Comparison of ENCODE assay signal across 8 cellular contexts in the genomic region with DNA sequence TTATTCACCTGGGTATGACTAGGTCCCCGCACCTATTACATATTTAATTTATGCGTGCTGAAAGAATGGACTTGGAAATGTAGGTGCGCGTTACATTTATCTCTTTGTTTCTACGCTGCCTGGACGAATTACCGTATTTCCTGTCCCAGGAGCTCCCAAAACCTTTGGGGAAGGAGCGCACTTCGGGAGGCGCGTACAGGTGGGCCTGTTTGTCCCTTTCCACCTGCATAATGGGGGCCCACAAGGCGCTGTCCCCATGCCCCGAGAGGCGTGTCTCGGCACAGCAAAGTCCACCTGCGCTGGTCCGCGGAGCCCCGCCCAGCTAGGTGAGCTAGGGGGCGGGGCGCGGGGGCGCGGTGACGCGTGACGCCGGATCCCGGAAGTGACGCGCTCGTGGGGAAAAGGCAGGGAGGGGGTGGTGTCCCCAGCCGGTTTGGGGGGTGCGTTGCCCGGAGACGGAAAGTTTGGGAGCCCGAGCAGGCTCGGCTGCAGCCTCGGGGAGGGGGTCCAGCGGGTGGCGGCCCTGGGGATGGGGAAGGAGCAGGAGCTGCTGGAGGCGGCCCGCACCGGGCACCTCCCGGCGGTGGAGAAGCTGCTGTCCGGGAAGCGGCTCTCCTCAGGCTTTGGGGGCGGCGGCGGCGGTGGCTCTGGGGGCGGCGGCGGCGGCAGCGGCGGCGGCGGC. TPM values are rescaled to one million over a fixed set of nuclear protein-coding genes. Genes with fewer than 3 reads are reported as not detected.
A peak's percentile ranks its signal among the peaks of the same experiment; 100 is the strongest.
DNase-seq lines count a peak whose midpoint lies in the region; ATAC-seq and TF ChIP-seq lines count a peak whose summit lies in the region.

A gene with protein sequence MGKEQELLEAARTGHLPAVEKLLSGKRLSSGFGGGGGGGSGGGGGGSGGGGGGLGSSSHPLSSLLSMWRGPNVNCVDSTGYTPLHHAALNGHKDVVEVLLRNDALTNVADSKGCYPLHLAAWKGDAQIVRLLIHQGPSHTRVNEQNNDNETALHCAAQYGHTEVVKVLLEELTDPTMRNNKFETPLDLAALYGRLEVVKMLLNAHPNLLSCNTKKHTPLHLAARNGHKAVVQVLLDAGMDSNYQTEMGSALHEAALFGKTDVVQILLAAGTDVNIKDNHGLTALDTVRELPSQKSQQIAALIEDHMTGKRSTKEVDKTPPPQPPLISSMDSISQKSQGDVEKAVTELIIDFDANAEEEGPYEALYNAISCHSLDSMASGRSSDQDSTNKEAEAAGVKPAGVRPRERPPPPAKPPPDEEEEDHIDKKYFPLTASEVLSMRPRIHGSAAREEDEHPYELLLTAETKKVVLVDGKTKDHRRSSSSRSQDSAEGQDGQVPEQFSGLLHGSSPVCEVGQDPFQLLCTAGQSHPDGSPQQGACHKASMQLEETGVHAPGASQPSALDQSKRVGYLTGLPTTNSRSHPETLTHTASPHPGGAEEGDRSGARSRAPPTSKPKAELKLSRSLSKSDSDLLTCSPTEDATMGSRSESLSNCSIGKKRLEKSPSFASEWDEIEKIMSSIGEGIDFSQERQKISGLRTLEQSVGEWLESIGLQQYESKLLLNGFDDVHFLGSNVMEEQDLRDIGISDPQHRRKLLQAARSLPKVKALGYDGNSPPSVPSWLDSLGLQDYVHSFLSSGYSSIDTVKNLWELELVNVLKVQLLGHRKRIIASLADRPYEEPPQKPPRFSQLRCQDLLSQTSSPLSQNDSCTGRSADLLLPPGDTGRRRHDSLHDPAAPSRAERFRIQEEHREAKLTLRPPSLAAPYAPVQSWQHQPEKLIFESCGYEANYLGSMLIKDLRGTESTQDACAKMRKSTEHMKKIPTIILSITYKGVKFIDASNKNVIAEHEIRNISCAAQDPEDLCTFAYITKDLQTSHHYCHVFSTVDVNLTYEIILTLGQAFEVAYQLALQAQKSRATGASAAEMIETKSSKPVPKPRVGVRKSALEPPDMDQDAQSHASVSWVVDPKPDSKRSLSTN (plus strand): TSS at position 382 of the 682 bp plus-strand sequence. CDS start 148 bp downstream, at position 530.

- H3K4me1 ChIP-seq in mesenchymal stem cell (ENCODE audit: control insufficient read depth, insufficient read depth, low read depth, low read length) = peaks cover 6% of the 10 kb centered on the region

- H2BK12ac ChIP-seq in mesenchymal stem cell (ENCODE audit: low read length in 2 of 2) = peak within 1 kb of the TSS in 1 of 2 experiments; percentile 91

- peak within 1 kb of the TSS; percentile 85 for H2AFZ ChIP-seq in mesenchymal stem cell (ENCODE audit: low read depth, low read length)

- H3K4me3 ChIP-seq in mesenchymal stem cell (ENCODE audit: insufficient read depth in 1 of 2, low read depth in 1 of 2, low read length in 2 of 2) = peak within 1 kb of the TSS; percentile 87 to 95

- H3K79me1 ChIP-seq in mesenchymal stem cell (replicated peaks; ENCODE audit: low read length, poor library complexity, severe bottlenecking) = peaks cover 27% of the 10 kb centered on the region

- peak within 1 kb of the TSS; percentile 93 for H4K8ac ChIP-seq in mesenchymal stem cell (ENCODE audit: low read length)

- H3K36me3 ChIP-seq in mesenchymal stem cell (ENCODE audit: control insufficient read depth in 1 of 2, insufficient read depth in 2 of 2, low read depth in 1 of 2, low read length in 2 of 2) = peaks cover 0 to 5% of the 10 kb centered on the region in 2 experiments

- no peak within 1 kb of the TSS for H2AK5ac ChIP-seq in mesenchymal stem cell (ENCODE audit: low read length, severe bottlenecking)

- H3K27me3 ChIP-seq in mesenchymal stem cell (ENCODE audit: control insufficient read depth in 1 of 2, insufficient read depth in 1 of 2, low read length in 2 of 2) = no peaks in the 10 kb centered on the region

- no peaks in the 10 kb centered on the region for H3K9me3 ChIP-seq in mesenchymal stem cell (ENCODE audit: control insufficient read depth, low read length)

- H3K14ac ChIP-seq in mesenchymal stem cell (ENCODE audit: low read length in 2 of 2) = peak within 1 kb of the TSS in 1 of 2 experiments; percentile 87

- no peak within 1 kb of the TSS for H2BK5ac ChIP-seq in mesenchymal stem cell (ENCODE audit: low read depth, low read length, poor library complexity, severe bottlenecking)

- TF ChIP-seq POLR2A in GM15510 (IDR thresholded peaks at IDR 0.05; ENCODE audit: borderline replicate concordance, extremely low read depth, insufficient read length) = peak; percentile 37

- H3K27ac ChIP-seq in mesenchymal stem cell (ENCODE audit: low read length, poor library complexity, severe bottlenecking) = peak within 1 kb of the TSS; percentile 56

- DNase-seq in NCI-H774 (lab: John Stamatoyannopoulos, UW) (peak; percentile 86), mesenchymal stem cell (peak; percentile 65)
- DNase-seq in activated CD8-positive, alpha-beta memory T cell treated with anti-CD3 and anti-CD28 coated beads for 1 hour (ENCODE audit: extremely low read depth in 1 of 2, low read depth in 1 of 2) = peak; percentile 80 to 92
- peak; percentile 91 for DNase-seq in effector CD8-positive, alpha-beta T cell (lab: John Stamatoyannopoulos, UW)
- DNase-seq in stimulated activated CD8-positive, alpha-beta memory T cell treated with anti-CD3 and anti-CD28 coated beads, Interleukin-12 subunit alpha, Interleukin-12 subunit beta, amount 100 ng/mL, for 1 hour (ENCODE audit: low read depth) = peak; percentile 90

- H2BK120ac ChIP-seq in mesenchymal stem cell (ENCODE audit: low read depth, low read length) = peak within 1 kb of the TSS; percentile 77

- ATAC-seq in HG03175 (IDR thresholded peaks at IDR 0.05; ENCODE audit: unreplicated experiment) (peak; percentile 57), HG02840 (IDR thresholded peaks at IDR 0.05; ENCODE audit: low FRiP score, unreplicated experiment) (no peak)

- peak within 1 kb of the TSS; percentile 96 for H3K9ac ChIP-seq in mesenchymal stem cell (ENCODE audit: low read length)

- peak within 1 kb of the TSS; percentile 92 for H3K4me2 ChIP-seq in mesenchymal stem cell (ENCODE audit: low read length, poor library complexity, severe bottlenecking)

- H2BK15ac ChIP-seq in mesenchymal stem cell (ENCODE audit: low read depth, poor library complexity, severe bottlenecking) = peak within 1 kb of the TSS; percentile 89

- H3K4ac ChIP-seq in mesenchymal stem cell (ENCODE audit: low read depth in 1 of 2, low read length in 2 of 2) = peak within 1 kb of the TSS in 1 of 2 experiments; percentile 65

- peak within 1 kb of the TSS; percentile 81 to 88 for H3K18ac ChIP-seq in mesenchymal stem cell (ENCODE audit: low read depth in 1 of 2, low read length in 2 of 2)

- WGBS in mesenchymal stem cell = under 1% methylated on average over 47 of the region's 60 CpGs

- H4K91ac ChIP-seq in mesenchymal stem cell (ENCODE audit: low read length) = peak within 1 kb of the TSS; percentile 59

- peak within 1 kb of the TSS; percentile 51 to 94 for H3K23ac ChIP-seq in mesenchymal stem cell (ENCODE audit: low read length in 2 of 2)

RNA-seq across cellular contexts. Expression of the gene that starts here (rescaled TPM):
- 5.8 TPM for polyA plus RNA-seq in mesenchymal stem cell (2013, experiment 1 of 2)
- polyA plus RNA-seq in mesenchymal stem cell (2013, experiment 2 of 2) = 5.7 TPM
